Comparison of ENCODE assay signal across 18 cellular contexts in the genomic region with DNA sequence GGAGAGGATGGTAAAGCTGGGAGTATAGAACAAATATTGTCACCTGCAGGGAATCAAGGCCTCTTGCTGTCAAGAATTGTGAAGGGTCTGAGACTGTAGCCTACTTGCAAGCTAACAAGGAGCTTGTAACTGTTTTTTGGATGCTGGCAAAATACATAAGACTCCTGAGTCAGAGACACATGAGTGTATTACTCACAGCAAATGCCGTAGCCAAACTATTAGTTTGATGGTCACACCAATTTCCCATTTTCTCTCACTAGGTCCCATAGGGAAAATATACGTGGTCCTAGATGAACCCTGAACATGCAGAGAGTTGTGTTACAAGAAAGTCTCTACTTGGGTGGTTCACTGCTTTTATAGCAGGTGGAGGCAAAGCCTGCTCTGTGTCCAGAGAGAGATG. TPM values are rescaled to one million over a fixed set of nuclear protein-coding genes. Genes with fewer than 3 reads are reported as not detected.
DNase-seq lines count a peak whose midpoint lies in the region; ATAC-seq, FAIRE-seq and TF ChIP-seq lines count a peak whose summit lies in the region.
"Had no signal": no experiment of that assay in that cellular context is flagged by ENCODE, and none has a peak within 500 bp of the region (broad histone marks: within the 10 kb centered on the region; RNA-seq: fewer than 3 reads in every experiment).

No MANE protein-coding gene starts in this region.

- FAIRE-seq in H54 (lab: Jason Lieb, UNC), result no peak

- DNase-seq in A172 (ENCODE audit: low spot score) (peak; percentile 38), H54 (ENCODE audit: insufficient read length, low spot score) (peak; percentile 4), brain microvascular endothelial cell (peak; percentile 15), iris pigment epithelial cell (ENCODE audit: low read depth) (peak; percentile 61), Right ventricle myocardium superior (no peak), A673 (ENCODE audit: low spot score) (no peak)
- DNase-seq: activated CD4-positive, alpha-beta T cell treated with anti-CD3 and anti-CD28 coated beads for 36 hours; activated naive CD4-positive, alpha-beta T cell treated with anti-CD3 and anti-CD28 coated beads, Interleukin-2, amount 10 ng/mL, durations not matched to agents 7 days and 5 days; Calu3; GOT3; MV-4-11; naive thymus-derived CD4-positive, alpha-beta T cell; NCI-H2171; posterior cingulate gyrus; SHP77 treated with DMSO at 0.1 percent for 48 hours; stimulated activated CD4-positive, alpha-beta T cell treated with anti-CD3 and anti-CD28 coated beads, Interleukin-15, amount 100 ng/mL, for 24 hours had no signal

- CTCF ChIA-PET in A673 (lab: Charles Lee), result no interaction called here

- H3K27ac ChIP-seq in brain microvascular endothelial cell (no peak overlapping the region), A673 (ENCODE audit: low read depth, low read length, poor library complexity, severe bottlenecking) (no peak overlapping the region)

- TF ChIP-seq POLR2A in H54 (IDR thresholded peaks at IDR 0.05; ENCODE audit: low read depth, low read length), result no peak

- H3K27me3 ChIP-seq in brain microvascular endothelial cell (replicated peaks) (no peaks in the 10 kb centered on the region), A673 (replicated peaks; ENCODE audit: insufficient read depth, low read depth, low read length, poor library complexity) (no peaks in the 10 kb centered on the region)

- no TSS peak for BruUV-seq in A673 (replicated peaks; lab: Mats Ljungman, UMichigan)

- no peaks in the 10 kb centered on the region for H3K36me3 ChIP-seq in brain microvascular endothelial cell (replicated peaks)
- no peaks in the 10 kb centered on the region for H3K36me3 ChIP-seq in A673 (ENCODE audit: insufficient read depth, low read length, poor library complexity, severe bottlenecking)

- in situ Hi-C loops in brain microvascular endothelial cell (cut with HindIII; ENCODE audit: low pct_ligation_motif_present, low sequenced_read_pairs), result no loop called here

- POLR2A ChIA-PET in A673 (lab: Charles Lee; ENCODE audit: low non-redundant PET), result no interaction called here

- TF ChIP-seq CTCF in brain microvascular endothelial cell (IDR thresholded peaks at IDR 0.05; ENCODE audit: low read depth, low read length, missing control alignments) (no peak), A673 (conservative IDR thresholded peaks at IDR 0.05; ENCODE audit: low read depth, low read length) (no peak)

- no peaks in the 10 kb centered on the region for H3K9me3 ChIP-seq in A673 (ENCODE audit: low read depth, low read length, poor library complexity, severe bottlenecking)

- no peaks in the 10 kb centered on the region for H3K4me1 ChIP-seq in A673 (ENCODE audit: insufficient read depth, low read length, poor library complexity, severe bottlenecking)

- intact Hi-C loops in Right ventricle myocardium superior (cut with DNase I), result no loop called here
- intact Hi-C loops in A673 (cut with micrococcal nuclease; ENCODE audit: unreplicated experiment), result no loop called here

- no peak for ATAC-seq in Right ventricle myocardium superior (ENCODE audit: poor library complexity)
- no peak for ATAC-seq in HG03039 (IDR thresholded peaks at IDR 0.05; ENCODE audit: unreplicated experiment)
- ATAC-seq in HG03432 (IDR thresholded peaks at IDR 0.05; ENCODE audit: unreplicated experiment), result no peak
- ATAC-seq: activated CD4-positive, alpha-beta T cell treated with anti-CD3 and anti-CD28 coated beads for 36 hours; naive thymus-derived CD4-positive, alpha-beta T cell had no signal

- H3K4me3 ChIP-seq in brain microvascular endothelial cell (ENCODE audit: low read depth, low read length) (no peak overlapping the region), A673 (ENCODE audit: low read depth, low read length, poor library complexity, severe bottlenecking) (no peak overlapping the region)

RNA-seq across cellular contexts. Expression of a gene that starts 44.7 kb away (rescaled TPM):
- total RNA-seq in A172 (2014; rRNA removed; shearing (Covaris generic)), result 0.55 TPM in 1 of 2 replicates, not detected in the other
- total RNA-seq in Right ventricle myocardium superior (0.65 TPM), A673 (2021) (not detected in 2 replicates)
- total RNA-seq: Calu3 had no signal

Comparison
In these comparisons a context has a peak if more than half of its experiments do, and no peak if none do; other contexts are left out.
1. DNase-seq: peak in A172 (single experiment), H54 (single experiment), brain microvascular endothelial cell (single experiment) and iris pigment epithelial cell (single experiment); none in Right ventricle myocardium superior (single experiment) and A673 (single experiment).